1 cellular context compared by ENCODE assay signal in the genomic region with DNA sequence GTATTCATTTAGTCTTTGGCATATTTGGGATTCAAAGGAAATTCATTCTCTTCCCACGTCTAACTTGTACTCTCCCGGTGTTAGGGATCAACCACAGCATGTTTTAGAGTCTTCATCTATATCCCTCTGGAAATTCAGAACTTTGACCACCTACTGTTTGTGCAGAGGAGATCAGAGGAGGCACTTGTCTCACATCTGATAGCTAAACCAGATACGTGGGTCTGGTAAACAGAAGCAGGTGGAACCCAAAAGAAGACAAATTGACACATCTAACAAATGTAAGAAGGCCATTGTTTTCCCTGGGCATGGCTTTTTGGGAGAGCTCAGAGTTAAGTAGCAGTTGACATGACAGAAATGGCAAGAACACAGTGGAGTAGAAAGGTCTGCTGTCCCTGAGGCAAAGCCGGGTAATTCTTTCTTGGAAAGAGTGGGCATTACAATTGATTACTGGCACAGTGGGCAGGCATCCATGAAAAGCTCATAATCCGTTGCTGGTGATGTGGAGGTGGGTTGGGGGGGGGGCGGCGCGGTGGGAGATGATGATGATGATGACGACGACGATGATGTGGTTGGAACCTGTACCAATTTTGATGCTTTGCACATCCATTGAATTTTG.
TF ChIP-seq lines count a peak whose summit lies in the region.

No MANE protein-coding gene starts in this region.

TF ChIP-seq in HepG2, 621 proteins besides CTCF, POLR2A, EP300 and RAD21 (continued from another document and continues in another):
- TF ChIP-seq REST (IDR thresholded peaks at IDR 0.05; ENCODE audit: borderline replicate concordance in 1 of 2, low read depth in 1 of 2, low read length in 2 of 2) (0 out of 4 replicates have a peak, but pooled peaks of 1 of the 2 experiments have one; percentile 21), AGO1 (IDR thresholded peaks at IDR 0.05; ENCODE audit: low read depth, low read length, poor library complexity, severe bottlenecking) (no peak), ZFP1 (CRISPR knock-in tag; IDR thresholded peaks at IDR 0.05) (0 out of 2 replicates have a peak, but pooled peaks have one; percentile 29), ZNF441 (CRISPR knock-in tag; IDR thresholded peaks at IDR 0.05; ENCODE audit: borderline replicate concordance) (no peak), EED (CRISPR knock-in tag; IDR thresholded peaks at IDR 0.05) (no peak), BHLHE40 (IDR thresholded peaks at IDR 0.05; ENCODE audit: low read length) (no peak), ELF3 (CRISPR knock-in tag; IDR thresholded peaks at IDR 0.05) (peak; percentile 83), ZNF296 (CRISPR knock-in tag; conservative IDR thresholded peaks at IDR 0.05) (no peak), ZNF180 (CRISPR knock-in tag; IDR thresholded peaks at IDR 0.05; ENCODE audit: borderline replicate concordance, low read depth) (no peak), ZNF18 (CRISPR knock-in tag; IDR thresholded peaks at IDR 0.05; ENCODE audit: insufficient replicate concordance) (no peak), ETV6 (CRISPR knock-in tag; conservative IDR thresholded peaks at IDR 0.05) (no peak), YY1 (IDR thresholded peaks at IDR 0.05; ENCODE audit: insufficient read depth, insufficient replicate concordance, low read depth, low read length) (peak; percentile 18), SRY (CRISPR knock-in tag; IDR thresholded peaks at IDR 0.05) (no peak), SP1 (IDR thresholded peaks at IDR 0.05) (no peak), SP1 (CRISPR knock-in tag; IDR thresholded peaks at IDR 0.05) (no peak), ZNF232 (CRISPR knock-in tag; IDR thresholded peaks at IDR 0.05; ENCODE audit: borderline replicate concordance) (no peak), DR1 (CRISPR knock-in tag; IDR thresholded peaks at IDR 0.05) (no peak), PCBP2 (optimal IDR thresholded peaks at IDR 0.05; ENCODE audit: low read depth, low read length, poor library complexity, severe bottlenecking) (no peak), ZNF326 (CRISPR knock-in tag; IDR thresholded peaks at IDR 0.05; ENCODE audit: borderline replicate concordance) (no peak), PBX3 (CRISPR knock-in tag; IDR thresholded peaks at IDR 0.05; ENCODE audit: borderline replicate concordance) (no peak), ZNF746 (CRISPR knock-in tag; IDR thresholded peaks at IDR 0.05) (no peak; the same call in 1 of the 2 replicates), ELF4 (CRISPR knock-in tag; IDR thresholded peaks at IDR 0.05; ENCODE audit: borderline replicate concordance) (no peak), ZKSCAN8 (CRISPR knock-in tag; IDR thresholded peaks at IDR 0.05; ENCODE audit: borderline replicate concordance) (peak; percentile 88), GZF1 (CRISPR knock-in tag; IDR thresholded peaks at IDR 0.05) (no peak), CREB1 (IDR thresholded peaks at IDR 0.05) (no peak), CREB1 (CRISPR knock-in tag; IDR thresholded peaks at IDR 0.05) (peak; percentile 76), ZC3H4 (CRISPR knock-in tag; IDR thresholded peaks at IDR 0.05; ENCODE audit: borderline replicate concordance) (no peak), HNRNPH1 (optimal IDR thresholded peaks at IDR 0.05; ENCODE audit: low read depth, low read length) (no peak)
- TF ChIP-seq, protein P1, sequence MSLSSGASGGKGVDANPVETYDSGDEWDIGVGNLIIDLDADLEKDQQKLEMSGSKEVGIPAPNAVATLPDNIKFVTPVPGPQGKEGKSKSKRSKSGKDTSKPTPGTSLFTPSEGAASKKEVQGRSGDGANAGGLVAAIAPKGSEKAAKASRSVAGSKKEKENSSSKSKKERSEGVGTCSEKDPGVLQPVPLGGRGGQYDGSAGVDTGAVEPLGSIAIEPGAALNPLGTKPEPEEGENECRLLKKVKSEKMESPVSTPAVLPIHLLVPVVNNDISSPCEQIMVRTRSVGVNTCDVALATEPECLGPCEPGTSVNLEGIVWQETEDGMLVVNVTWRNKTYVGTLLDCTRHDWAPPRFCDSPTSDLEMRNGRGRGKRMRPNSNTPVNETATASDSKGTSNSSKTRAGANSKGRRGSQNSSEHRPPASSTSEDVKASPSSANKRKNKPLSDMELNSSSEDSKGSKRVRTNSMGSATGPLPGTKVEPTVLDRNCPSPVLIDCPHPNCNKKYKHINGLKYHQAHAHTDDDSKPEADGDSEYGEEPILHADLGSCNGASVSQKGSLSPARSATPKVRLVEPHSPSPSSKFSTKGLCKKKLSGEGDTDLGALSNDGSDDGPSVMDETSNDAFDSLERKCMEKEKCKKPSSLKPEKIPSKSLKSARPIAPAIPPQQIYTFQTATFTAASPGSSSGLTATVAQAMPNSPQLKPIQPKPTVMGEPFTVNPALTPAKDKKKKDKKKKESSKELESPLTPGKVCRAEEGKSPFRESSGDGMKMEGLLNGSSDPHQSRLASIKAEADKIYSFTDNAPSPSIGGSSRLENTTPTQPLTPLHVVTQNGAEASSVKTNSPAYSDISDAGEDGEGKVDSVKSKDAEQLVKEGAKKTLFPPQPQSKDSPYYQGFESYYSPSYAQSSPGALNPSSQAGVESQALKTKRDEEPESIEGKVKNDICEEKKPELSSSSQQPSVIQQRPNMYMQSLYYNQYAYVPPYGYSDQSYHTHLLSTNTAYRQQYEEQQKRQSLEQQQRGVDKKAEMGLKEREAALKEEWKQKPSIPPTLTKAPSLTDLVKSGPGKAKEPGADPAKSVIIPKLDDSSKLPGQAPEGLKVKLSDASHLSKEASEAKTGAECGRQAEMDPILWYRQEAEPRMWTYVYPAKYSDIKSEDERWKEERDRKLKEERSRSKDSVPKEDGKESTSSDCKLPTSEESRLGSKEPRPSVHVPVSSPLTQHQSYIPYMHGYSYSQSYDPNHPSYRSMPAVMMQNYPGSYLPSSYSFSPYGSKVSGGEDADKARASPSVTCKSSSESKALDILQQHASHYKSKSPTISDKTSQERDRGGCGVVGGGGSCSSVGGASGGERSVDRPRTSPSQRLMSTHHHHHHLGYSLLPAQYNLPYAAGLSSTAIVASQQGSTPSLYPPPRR (CRISPR knock-in tag; IDR thresholded peaks at IDR 0.05; ENCODE audit: borderline replicate concordance), result peak; percentile 91
- TF ChIP-seq, protein P2, sequence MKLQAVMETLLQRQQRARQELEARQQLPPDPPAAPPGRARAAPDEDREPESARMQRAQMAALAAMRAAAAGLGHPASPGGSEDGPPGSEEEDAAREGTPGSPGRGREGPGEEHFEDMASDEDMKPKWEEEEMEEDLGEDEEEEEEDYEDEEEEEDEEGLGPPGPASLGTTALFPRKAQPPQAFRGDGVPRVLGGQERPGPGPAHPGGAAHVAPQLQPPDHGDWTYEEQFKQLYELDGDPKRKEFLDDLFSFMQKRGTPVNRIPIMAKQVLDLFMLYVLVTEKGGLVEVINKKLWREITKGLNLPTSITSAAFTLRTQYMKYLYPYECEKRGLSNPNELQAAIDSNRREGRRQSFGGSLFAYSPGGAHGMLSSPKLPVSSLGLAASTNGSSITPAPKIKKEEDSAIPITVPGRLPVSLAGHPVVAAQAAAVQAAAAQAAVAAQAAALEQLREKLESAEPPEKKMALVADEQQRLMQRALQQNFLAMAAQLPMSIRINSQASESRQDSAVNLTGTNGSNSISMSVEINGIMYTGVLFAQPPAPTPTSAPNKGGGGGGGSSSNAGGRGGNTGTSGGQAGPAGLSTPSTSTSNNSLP (IDR thresholded peaks at IDR 0.05; ENCODE audit: low read depth, low read length), result 0 out of 2 replicates have a peak, but pooled peaks have one; percentile 53
- TF ChIP-seq, protein P3, sequence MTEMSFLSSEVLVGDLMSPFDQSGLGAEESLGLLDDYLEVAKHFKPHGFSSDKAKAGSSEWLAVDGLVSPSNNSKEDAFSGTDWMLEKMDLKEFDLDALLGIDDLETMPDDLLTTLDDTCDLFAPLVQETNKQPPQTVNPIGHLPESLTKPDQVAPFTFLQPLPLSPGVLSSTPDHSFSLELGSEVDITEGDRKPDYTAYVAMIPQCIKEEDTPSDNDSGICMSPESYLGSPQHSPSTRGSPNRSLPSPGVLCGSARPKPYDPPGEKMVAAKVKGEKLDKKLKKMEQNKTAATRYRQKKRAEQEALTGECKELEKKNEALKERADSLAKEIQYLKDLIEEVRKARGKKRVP (CRISPR knock-in tag; IDR thresholded peaks at IDR 0.05), result peak in 1 of 2 experiments; percentile 61; a peak in 1 of 4 replicates
- TF ChIP-seq, protein P4, sequence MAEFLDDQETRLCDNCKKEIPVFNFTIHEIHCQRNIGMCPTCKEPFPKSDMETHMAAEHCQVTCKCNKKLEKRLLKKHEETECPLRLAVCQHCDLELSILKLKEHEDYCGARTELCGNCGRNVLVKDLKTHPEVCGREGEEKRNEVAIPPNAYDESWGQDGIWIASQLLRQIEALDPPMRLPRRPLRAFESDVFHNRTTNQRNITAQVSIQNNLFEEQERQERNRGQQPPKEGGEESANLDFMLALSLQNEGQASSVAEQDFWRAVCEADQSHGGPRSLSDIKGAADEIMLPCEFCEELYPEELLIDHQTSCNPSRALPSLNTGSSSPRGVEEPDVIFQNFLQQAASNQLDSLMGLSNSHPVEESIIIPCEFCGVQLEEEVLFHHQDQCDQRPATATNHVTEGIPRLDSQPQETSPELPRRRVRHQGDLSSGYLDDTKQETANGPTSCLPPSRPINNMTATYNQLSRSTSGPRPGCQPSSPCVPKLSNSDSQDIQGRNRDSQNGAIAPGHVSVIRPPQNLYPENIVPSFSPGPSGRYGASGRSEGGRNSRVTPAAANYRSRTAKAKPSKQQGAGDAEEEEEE (CRISPR knock-in tag; IDR thresholded peaks at IDR 0.05; ENCODE audit: borderline replicate concordance), result no peak
- TF ChIP-seq, protein P5, sequence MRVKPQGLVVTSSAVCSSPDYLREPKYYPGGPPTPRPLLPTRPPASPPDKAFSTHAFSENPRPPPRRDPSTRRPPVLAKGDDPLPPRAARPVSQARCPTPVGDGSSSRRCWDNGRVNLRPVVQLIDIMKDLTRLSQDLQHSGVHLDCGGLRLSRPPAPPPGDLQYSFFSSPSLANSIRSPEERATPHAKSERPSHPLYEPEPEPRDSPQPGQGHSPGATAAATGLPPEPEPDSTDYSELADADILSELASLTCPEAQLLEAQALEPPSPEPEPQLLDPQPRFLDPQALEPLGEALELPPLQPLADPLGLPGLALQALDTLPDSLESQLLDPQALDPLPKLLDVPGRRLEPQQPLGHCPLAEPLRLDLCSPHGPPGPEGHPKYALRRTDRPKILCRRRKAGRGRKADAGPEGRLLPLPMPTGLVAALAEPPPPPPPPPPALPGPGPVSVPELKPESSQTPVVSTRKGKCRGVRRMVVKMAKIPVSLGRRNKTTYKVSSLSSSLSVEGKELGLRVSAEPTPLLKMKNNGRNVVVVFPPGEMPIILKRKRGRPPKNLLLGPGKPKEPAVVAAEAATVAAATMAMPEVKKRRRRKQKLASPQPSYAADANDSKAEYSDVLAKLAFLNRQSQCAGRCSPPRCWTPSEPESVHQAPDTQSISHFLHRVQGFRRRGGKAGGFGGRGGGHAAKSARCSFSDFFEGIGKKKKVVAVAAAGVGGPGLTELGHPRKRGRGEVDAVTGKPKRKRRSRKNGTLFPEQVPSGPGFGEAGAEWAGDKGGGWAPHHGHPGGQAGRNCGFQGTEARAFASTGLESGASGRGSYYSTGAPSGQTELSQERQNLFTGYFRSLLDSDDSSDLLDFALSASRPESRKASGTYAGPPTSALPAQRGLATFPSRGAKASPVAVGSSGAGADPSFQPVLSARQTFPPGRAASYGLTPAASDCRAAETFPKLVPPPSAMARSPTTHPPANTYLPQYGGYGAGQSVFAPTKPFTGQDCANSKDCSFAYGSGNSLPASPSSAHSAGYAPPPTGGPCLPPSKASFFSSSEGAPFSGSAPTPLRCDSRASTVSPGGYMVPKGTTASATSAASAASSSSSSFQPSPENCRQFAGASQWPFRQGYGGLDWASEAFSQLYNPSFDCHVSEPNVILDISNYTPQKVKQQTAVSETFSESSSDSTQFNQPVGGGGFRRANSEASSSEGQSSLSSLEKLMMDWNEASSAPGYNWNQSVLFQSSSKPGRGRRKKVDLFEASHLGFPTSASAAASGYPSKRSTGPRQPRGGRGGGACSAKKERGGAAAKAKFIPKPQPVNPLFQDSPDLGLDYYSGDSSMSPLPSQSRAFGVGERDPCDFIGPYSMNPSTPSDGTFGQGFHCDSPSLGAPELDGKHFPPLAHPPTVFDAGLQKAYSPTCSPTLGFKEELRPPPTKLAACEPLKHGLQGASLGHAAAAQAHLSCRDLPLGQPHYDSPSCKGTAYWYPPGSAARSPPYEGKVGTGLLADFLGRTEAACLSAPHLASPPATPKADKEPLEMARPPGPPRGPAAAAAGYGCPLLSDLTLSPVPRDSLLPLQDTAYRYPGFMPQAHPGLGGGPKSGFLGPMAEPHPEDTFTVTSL (CRISPR knock-in tag; IDR thresholded peaks at IDR 0.05; ENCODE audit: borderline replicate concordance), result peak; percentile 94
